ENCODE assay signal across 10 cellular contexts in genomic region chr9:76654051-76654461, GRCh38.
DNase-seq lines count a peak whose midpoint lies in the region; ATAC-seq and TF ChIP-seq lines count a peak whose summit lies in the region.
"Had no signal": no experiment of that assay in that cellular context is flagged by ENCODE, and none has a peak within 500 bp of the region (broad histone marks: within the 10 kb centered on the region; RNA-seq: fewer than 3 reads in every experiment).

No MANE protein-coding gene starts in this region.

- TF ChIP-seq CTCF in esophagus muscularis mucosa (IDR thresholded peaks at IDR 0.05) (no peak), osteoblast (IDR thresholded peaks at IDR 0.05; ENCODE audit: extremely low read depth, low read depth, low read length) (no peak)

- no peaks in the 10 kb centered on the region for H3K36me3 Mint-ChIP-seq in T-helper 2 cell treated with Interferon-gamma antibody and Interleukin-4, amounts not matched to agents 5 μg/mL and 100 μg/mL, for 36 hours (ENCODE audit: low read depth)

- TF ChIP-seq EP300 in esophagus muscularis mucosa (IDR thresholded peaks at IDR 0.05), result no peak

- H3K4me2 ChIP-seq in osteoblast (ENCODE audit: insufficient read depth, low read length), result peak overlapping the region; percentile 37

- no peaks in the 10 kb centered on the region for H3K79me2 ChIP-seq in osteoblast (ENCODE audit: insufficient read depth, low read length)

- no peak for TF ChIP-seq POLR2A in esophagus muscularis mucosa (IDR thresholded peaks at IDR 0.05; ENCODE audit: low read depth)

- no peaks in the 10 kb centered on the region for H3K9me3 Mint-ChIP-seq in T-helper 2 cell treated with Interferon-gamma antibody and Interleukin-4, amounts not matched to agents 5 μg/mL and 100 μg/mL, for 36 hours

- intact Hi-C loops in esophagus muscularis mucosa (cut with DNase I), result no loop called here

- H3K27ac Mint-ChIP-seq in T-helper 2 cell treated with Interferon-gamma antibody and Interleukin-4, amounts not matched to agents 5 μg/mL and 100 μg/mL, for 36 hours, result no peak overlapping the region

- ATAC-seq in SK-N-SH treated with all-trans-retinoic acid at 6 μM for 48 hours (peak; percentile 14; the same call in 2 of the 3 replicates), HG02759 (IDR thresholded peaks at IDR 0.05; ENCODE audit: unreplicated experiment) (no peak)
- no peak for ATAC-seq in activated CD4-positive, CD25-positive, alpha-beta regulatory T cell treated with anti-CD3 and anti-CD28 coated beads, Interleukin-2, amount 50 U/mL, for 24 hours

- no peak overlapping the region for H2AFZ ChIP-seq in osteoblast (ENCODE audit: low read length)

- H3K4me3 Mint-ChIP-seq in T-helper 2 cell treated with Interferon-gamma antibody and Interleukin-4, amounts not matched to agents 5 μg/mL and 100 μg/mL, for 36 hours, result no peak overlapping the region

- in situ Hi-C loops in G401 (cut with HindIII; ENCODE audit: low sequenced_read_pairs), result no loop called here

- peaks cover 20 to 88% (median 83%) of the 10 kb centered on the region in 4 donors for H3K4me1 ChIP-seq in esophagus muscularis mucosa
- H3K4me1 ChIP-seq in osteoblast (ENCODE audit: insufficient read depth, low read length), result peaks cover 74% of the 10 kb centered on the region

- H3K27ac ChIP-seq in esophagus muscularis mucosa (replicated peaks in 1 of 4) (peak overlapping the region; percentile 54 to 78 (median 73)), osteoblast (ENCODE audit: low read depth, low read length) (peak overlapping the region; percentile 91)

- H3K4me1 Mint-ChIP-seq in T-helper 2 cell treated with Interferon-gamma antibody and Interleukin-4, amounts not matched to agents 5 μg/mL and 100 μg/mL, for 36 hours (ENCODE audit: low read depth), result peaks cover 61% of the 10 kb centered on the region

- no peak overlapping the region for H3K4me3 ChIP-seq in esophagus muscularis mucosa
- H3K4me3 ChIP-seq in osteoblast (ENCODE audit: insufficient read depth, low read length), result no peak overlapping the region

- 19% methylated on average over 1 of the region's 1 CpG for WGBS in esophagus muscularis mucosa

- peaks cover 0 to 13% (median 0%) of the 10 kb centered on the region in 4 donors for H3K36me3 ChIP-seq in esophagus muscularis mucosa
- no peaks in the 10 kb centered on the region for H3K36me3 ChIP-seq in osteoblast (ENCODE audit: insufficient read depth, low read length)

- H4K20me1 ChIP-seq in osteoblast (ENCODE audit: insufficient read depth, low read length), result no peaks in the 10 kb centered on the region

- H3K27me3 ChIP-seq in esophagus muscularis mucosa (no peaks in the 10 kb centered on the region), osteoblast (ENCODE audit: insufficient read depth, low read length) (no peaks in the 10 kb centered on the region)

- H3K9me3 ChIP-seq in esophagus muscularis mucosa (no peaks in the 10 kb centered on the region), osteoblast (ENCODE audit: low read depth, low read length) (no peaks in the 10 kb centered on the region)

- H3K27me3 Mint-ChIP-seq in T-helper 2 cell treated with Interferon-gamma antibody and Interleukin-4, amounts not matched to agents 5 μg/mL and 100 μg/mL, for 36 hours (ENCODE audit: low read depth), result no peaks in the 10 kb centered on the region

- DNase-seq in G401 (ENCODE audit: low spot score), result peak; percentile 73
- no peak for DNase-seq in esophagus muscularis mucosa (ENCODE audit: extremely low spot score)
- DNase-seq in osteoblast (ENCODE audit: insufficient read length, low spot score, missing footprints), result no peak
- no peak for DNase-seq in T-helper 2 cell treated with Interferon-gamma antibody and Interleukin-4, amounts not matched to agents 5 μg/mL and 100 μg/mL, for 36 hours (ENCODE audit: low spot score)
- DNase-seq in activated CD8-positive, alpha-beta memory T cell treated with anti-CD3 and anti-CD28 coated beads for 24 hours, result no peak
- DNase-seq: activated gamma-delta T cell treated with Interleukin-2 at 50 U/mL for 16 hours, NCI-H446 treated with DMSO at 0.1 percent for 48 hours had no signal

TF ChIP-seq in SK-N-SH treated with all-trans-retinoic acid at 6 μM for 48 hours, 23 proteins besides CTCF, POLR2A, EP300 and RAD21:
- TF ChIP-seq ZFP3 (CRISPR knock-in tag; IDR thresholded peaks at IDR 0.05), result no peak
- no peak for TF ChIP-seq TCF4 (CRISPR knock-in tag; IDR thresholded peaks at IDR 0.05; ENCODE audit: borderline replicate concordance)
- TF ChIP-seq CREB5 (CRISPR knock-in tag; IDR thresholded peaks at IDR 0.05; ENCODE audit: low read depth), result no peak
- TF ChIP-seq CSRNP3 (CRISPR knock-in tag; IDR thresholded peaks at IDR 0.05), result no peak
- TF ChIP-seq RARB (CRISPR knock-in tag; IDR thresholded peaks at IDR 0.05), result no peak
